Comparison of ENCODE assay signal across 38 cellular contexts in the genomic region with DNA sequence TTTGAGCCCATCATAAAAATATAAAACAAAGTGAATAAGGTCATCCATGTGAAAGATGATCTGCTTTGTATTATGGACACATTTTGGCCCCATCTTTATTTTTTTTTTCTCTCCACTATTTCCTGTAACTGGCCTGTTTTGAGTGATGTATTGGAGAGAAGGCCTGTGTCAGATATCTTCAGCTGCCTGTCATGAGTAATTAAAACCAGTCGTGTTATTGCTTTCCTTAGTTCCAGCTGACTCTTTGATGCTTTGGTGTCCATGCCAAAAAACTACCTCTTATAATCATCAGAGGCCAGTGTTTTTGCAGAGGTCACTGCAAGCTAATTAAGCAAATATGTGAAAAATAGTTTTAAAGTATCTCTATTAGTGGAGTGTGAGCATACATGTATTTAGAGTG. TPM values are rescaled to one million over a fixed set of nuclear protein-coding genes. Genes with fewer than 3 reads are reported as not detected.
"Had no signal": no experiment of that assay in that cellular context is flagged by ENCODE, and none has a peak within 500 bp of the region (broad histone marks: within the 10 kb centered on the region; RNA-seq: fewer than 3 reads in every experiment).

No MANE protein-coding gene starts in this region.

- H3K36me3 ChIP-seq: adrenal gland, brain microvascular endothelial cell, breast epithelium had no signal

- DNase-seq: activated B cell treated with CpG ODN at 0.5 μM for 24 hours; activated CD4-positive, alpha-beta memory T cell treated with anti-CD3 and anti-CD28 coated beads for 36 hours; activated CD4-positive, alpha-beta T cell treated with anti-CD3 and anti-CD28 coated beads for 4 hours; activated CD4-positive, alpha-beta T cell treated with anti-CD3 and anti-CD28 coated beads, Interleukin-2, amount 10 ng/mL, durations not matched to agents 24 days and 14 days; activated CD4-positive, alpha-beta T cell treated with anti-CD3 and anti-CD28 coated beads, Interleukin-2, amount 50 U/mL, for 1 hour; activated CD4-positive, alpha-beta T cell treated with anti-CD3 and anti-CD28 coated beads, Interleukin-2, amount 50 U/mL, for 4 hours; activated CD4-positive, CD25-positive, alpha-beta regulatory T cell treated with anti-CD3 and anti-CD28 coated beads, Interleukin-2, amount 50 U/mL, for 72 hours; activated CD8-positive, alpha-beta memory T cell treated with anti-CD3 and anti-CD28 coated beads, Interleukin-2, amount 50 U/mL, for 4 hours; activated CD8-positive, alpha-beta T cell treated with anti-CD3 and anti-CD28 coated beads for 36 hours; activated effector memory CD4-positive, alpha-beta T cell treated with anti-CD3 and anti-CD28 coated beads, Interleukin-2, amount 50 U/mL, for 16 hours; activated gamma-delta T cell treated with Interleukin-2 at 50 U/mL for 16 hours; activated naive CD4-positive, alpha-beta T cell; activated naive CD4-positive, alpha-beta T cell treated with anti-CD3 and anti-CD28 coated beads for 36 hours; activated naive CD4-positive, alpha-beta T cell treated with anti-CD3 and anti-CD28 coated beads, Interleukin-2, amount 50 U/mL, for 16 hours; activated naive CD8-positive, alpha-beta T cell treated with anti-CD3 and anti-CD28 coated beads for 36 hours; activated T-cell treated with anti-CD3 and anti-CD28 coated beads for 4 hours; activated T-cell treated with anti-CD3 and anti-CD28 coated beads, Interleukin-2, amount 50 U/mL, for 1 hour; activated T-cell treated with anti-CD3 and anti-CD28 coated beads, Interleukin-2, amount 50 U/mL, for 4 hours; activated T-cell treated with anti-CD3 and anti-CD28 coated beads, Interleukin-2, amount 50 U/mL, for 72 hours; adrenal gland; amniotic stem cell; aorta; body of pancreas; brain microvascular endothelial cell; central memory CD4-positive, alpha-beta T cell; T-helper 17 cell; T-helper 9 cell had no signal

- H3K27ac Mint-ChIP-seq: activated B cell treated with CpG ODN at 0.5 μM for 24 hours; activated CD4-positive, alpha-beta memory T cell treated with anti-CD3 and anti-CD28 coated beads for 36 hours; activated CD4-positive, alpha-beta T cell treated with anti-CD3 and anti-CD28 coated beads, Interleukin-2, amount 10 ng/mL, durations not matched to agents 24 days and 14 days; activated CD8-positive, alpha-beta T cell treated with anti-CD3 and anti-CD28 coated beads for 36 hours; activated naive CD4-positive, alpha-beta T cell treated with anti-CD3 and anti-CD28 coated beads for 36 hours; activated naive CD4-positive, alpha-beta T cell treated with anti-CD3 and anti-CD28 coated beads, Interleukin-2, amount 50 U/mL, for 72 hours; activated naive CD8-positive, alpha-beta T cell treated with anti-CD3 and anti-CD28 coated beads for 36 hours; activated T-cell treated with anti-CD3 and anti-CD28 coated beads, Interleukin-2, amount 50 U/mL, for 72 hours; activated T-helper 1 cell treated with anti-CD3 and anti-CD28 coated beads, Interleukin-12 subunit alpha, Interleukin-12 subunit beta, Interleukin-2, Interleukin-4 antibody, amounts not matched to agents 30 ng/mL and 10 ng/mL and 1 ng/mL, durations not matched to agents 14 hours and 24 hours and 36 hours; activated T-helper 17 cell treated with anti-CD3 and anti-CD28 coated beads, Interleukin-2, amount 50 U/mL, for 72 hours; T-helper 17 cell had no signal

- FAIRE-seq: astrocyte, TTC549 had no signal

- H3K36me3 Mint-ChIP-seq: activated CD4-positive, alpha-beta memory T cell treated with anti-CD3 and anti-CD28 coated beads for 36 hours; activated naive CD8-positive, alpha-beta T cell treated with anti-CD3 and anti-CD28 coated beads for 36 hours had no signal

- H3K27ac ChIP-seq: adrenal gland, body of pancreas, brain microvascular endothelial cell, breast epithelium, VCaP had no signal

- H3K4me3 ChIP-seq: adrenal gland, body of pancreas, breast epithelium had no signal

- H3K4me1 ChIP-seq: adrenal gland, body of pancreas, breast epithelium had no signal

- H3K9me3 ChIP-seq: adrenal gland, body of pancreas had no signal

- H3K27me3 Mint-ChIP-seq: activated B cell treated with CpG ODN at 0.5 μM for 24 hours; activated naive CD8-positive, alpha-beta T cell treated with anti-CD3 and anti-CD28 coated beads for 36 hours; T-helper 17 cell had no signal

- H3K4me3 Mint-ChIP-seq: activated B cell treated with CpG ODN at 0.5 μM for 24 hours; activated CD4-positive, alpha-beta memory T cell treated with anti-CD3 and anti-CD28 coated beads for 36 hours; activated CD4-positive, alpha-beta T cell treated with anti-CD3 and anti-CD28 coated beads, Interleukin-2, amount 10 ng/mL, durations not matched to agents 24 days and 14 days; activated CD8-positive, alpha-beta T cell treated with anti-CD3 and anti-CD28 coated beads for 36 hours; activated naive CD4-positive, alpha-beta T cell treated with anti-CD3 and anti-CD28 coated beads for 36 hours; activated naive CD8-positive, alpha-beta T cell treated with anti-CD3 and anti-CD28 coated beads for 36 hours; activated T-cell treated with anti-CD3 and anti-CD28 coated beads, Interleukin-2, amount 50 U/mL, for 4 hours; activated T-cell treated with anti-CD3 and anti-CD28 coated beads, Interleukin-2, amount 50 U/mL, for 72 hours; activated T-helper 1 cell treated with anti-CD3 and anti-CD28 coated beads, Interleukin-12 subunit alpha, Interleukin-12 subunit beta, Interleukin-2, Interleukin-4 antibody, amounts not matched to agents 30 ng/mL and 10 ng/mL and 1 ng/mL, durations not matched to agents 14 hours and 24 hours and 36 hours; activated T-helper 17 cell treated with anti-CD3 and anti-CD28 coated beads, Interleukin-2, amount 50 U/mL, for 72 hours; T-helper 17 cell had no signal

- H3K4me1 Mint-ChIP-seq: activated B cell treated with CpG ODN at 0.5 μM for 24 hours; activated CD4-positive, alpha-beta T cell treated with anti-CD3 and anti-CD28 coated beads, Interleukin-2, amount 10 ng/mL, durations not matched to agents 24 days and 14 days; activated T-helper 17 cell treated with anti-CD3 and anti-CD28 coated beads, Interleukin-2, amount 50 U/mL, for 72 hours; T-helper 17 cell had no signal

- H3K27me3 ChIP-seq: adrenal gland, body of pancreas, brain microvascular endothelial cell, breast epithelium had no signal

- ATAC-seq: activated CD8-positive, alpha-beta T cell treated with anti-CD3 and anti-CD28 coated beads for 36 hours; activated naive CD4-positive, alpha-beta T cell treated with anti-CD3 and anti-CD28 coated beads, Interleukin-2, amount 50 U/mL, for 72 hours; activated T-cell treated with anti-CD3 and anti-CD28 coated beads, Interleukin-2, amount 50 U/mL, for 4 hours; activated T-helper 17 cell treated with anti-CD3 and anti-CD28 coated beads, Interleukin-2, amount 50 U/mL, for 72 hours; body of pancreas; T-helper 17 cell had no signal

RNA-seq across cellular contexts. Expression of gene NTMT2, which starts 29.7 kb away (rescaled TPM):
- total RNA-seq: activated B cell treated with CpG ODN at 0.5 μM for 24 hours; activated CD4-positive, alpha-beta memory T cell treated with anti-CD3 and anti-CD28 coated beads for 36 hours; activated CD4-positive, alpha-beta T cell treated with anti-CD3 and anti-CD28 coated beads, Interleukin-2, amount 10 ng/mL, durations not matched to agents 24 days and 14 days; activated CD8-positive, alpha-beta memory T cell treated with anti-CD3 and anti-CD28 coated beads for 36 hours; activated CD8-positive, alpha-beta T cell treated with anti-CD3 and anti-CD28 coated beads for 36 hours; activated naive CD4-positive, alpha-beta T cell treated with anti-CD3 and anti-CD28 coated beads for 36 hours; activated naive CD4-positive, alpha-beta T cell treated with anti-CD3 and anti-CD28 coated beads, Interleukin-2, amount 50 U/mL, for 72 hours; activated naive CD8-positive, alpha-beta T cell treated with anti-CD3 and anti-CD28 coated beads for 36 hours; activated T-cell treated with anti-CD3 and anti-CD28 coated beads, Interleukin-2, amount 50 U/mL, for 4 hours; activated T-cell treated with anti-CD3 and anti-CD28 coated beads, Interleukin-2, amount 50 U/mL, for 72 hours; activated T-helper 1 cell treated with anti-CD3 and anti-CD28 coated beads, Interleukin-12 subunit alpha, Interleukin-12 subunit beta, Interleukin-2, Interleukin-4 antibody, amounts not matched to agents 30 ng/mL and 10 ng/mL and 1 ng/mL, durations not matched to agents 14 hours and 24 hours and 36 hours; activated T-helper 17 cell treated with anti-CD3 and anti-CD28 coated beads, Interleukin-2, amount 50 U/mL, for 72 hours; adrenal gland; aorta; astrocyte; body of pancreas; breast epithelium; cerebellum; T-helper 1 cell treated with Interleukin-12 subunit alpha and Interleukin-12 subunit beta and Interleukin-4 antibody, amounts not matched to agents 30 ng/mL and 1 ng/mL, for 36 hours; T-helper 17 cell; T-helper 2 cell treated with Interferon-gamma antibody and Interleukin-4, amounts not matched to agents 100 ng/mL and 5 ng/mL, for 36 hours had no signal
- polyA plus RNA-seq: adrenal gland, aorta had no signal
